24 cellular contexts compared by ENCODE assay signal in the genomic region with DNA sequence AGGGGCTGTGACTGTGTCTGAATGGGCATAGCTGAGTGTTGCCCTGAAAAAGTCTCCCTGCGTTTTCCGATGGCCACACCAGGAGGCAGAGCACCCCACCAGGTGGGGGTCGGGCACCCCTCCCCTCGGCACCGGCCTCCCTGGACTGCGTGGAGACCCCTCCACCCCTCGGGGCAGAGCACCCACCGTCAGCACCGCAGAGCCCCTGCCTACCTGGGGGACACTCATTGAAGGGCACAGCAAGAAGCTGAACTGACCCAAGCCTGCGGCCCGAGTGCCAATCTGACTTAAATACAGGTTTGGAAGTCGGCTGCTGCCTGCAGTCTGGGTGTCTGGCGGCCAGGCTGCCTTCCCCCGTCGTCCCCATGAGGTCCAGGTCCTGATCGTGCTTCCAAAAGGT.
"Had no signal": no experiment of that assay in that cellular context is flagged by ENCODE, and none has a peak within 500 bp of the region (broad histone marks: within the 10 kb centered on the region; RNA-seq: fewer than 3 reads in every experiment).

No MANE protein-coding gene starts in this region.

- H3K4me1 ChIP-seq: colonic mucosa, gastroesophageal sphincter, prostate gland had no signal

- H3K4me1 Mint-ChIP-seq: activated B cell treated with CpG ODN at 0.5 μM for 24 hours; activated CD4-positive, alpha-beta T cell treated with anti-CD3 and anti-CD28 coated beads, Interleukin-2, amount 10 ng/mL, durations not matched to agents 7 days and 5 days; activated naive CD4-positive, alpha-beta T cell treated with anti-CD3 and anti-CD28 coated beads, Interleukin-2, amount 10 ng/mL, durations not matched to agents 7 days and 5 days; activated naive CD8-positive, alpha-beta T cell treated with anti-CD3 and anti-CD28 coated beads, Interleukin-2, amount 50 U/mL, for 24 hours; immature natural killer cell had no signal

- H3K27me3 Mint-ChIP-seq: activated B cell treated with CpG ODN at 0.5 μM for 24 hours; activated CD4-positive, alpha-beta T cell treated with anti-CD3 and anti-CD28 coated beads, Interleukin-2, amount 10 ng/mL, durations not matched to agents 7 days and 5 days; natural killer cell treated with Interleukin-12 subunit alpha and Interleukin-12 subunit beta and Interleukin-15 and Interleukin-18, amount 100 ng/mL, for 72 hours; stimulated activated naive CD8-positive, alpha-beta T cell treated with anti-CD3 and anti-CD28 coated beads, Interleukin-15, Interleukin-2, amounts not matched to agents 100 ng/mL and 50 ng/mL, for 24 hours had no signal

- DNase-seq: activated B cell treated with CpG ODN at 0.5 μM for 24 hours; activated CD4-positive, alpha-beta T cell treated with anti-CD3 and anti-CD28 coated beads, Interleukin-2, amount 10 ng/mL, durations not matched to agents 7 days and 5 days; activated naive CD4-positive, alpha-beta T cell treated with anti-CD3 and anti-CD28 coated beads, Interleukin-2, amount 10 ng/mL, durations not matched to agents 7 days and 5 days; activated naive CD8-positive, alpha-beta T cell treated with anti-CD3 and anti-CD28 coated beads, Interleukin-2, amount 50 U/mL, for 24 hours; anterior cingulate cortex; central memory CD4-positive, alpha-beta T cell; colonic mucosa; erythroblast; immature natural killer cell; occipital lobe; right cardiac atrium; stimulated activated CD4-positive, alpha-beta T cell treated with anti-CD3 and anti-CD28 coated beads, Interleukin-15, amount 100 ng/mL, for 24 hours; stimulated activated CD4-positive, alpha-beta T cell treated with anti-CD3 and anti-CD28 coated beads, Interleukin-2, amount 100 ng/mL, for 48 hours; T-helper 1 cell; T-helper 9 cell; trophoblast cell had no signal

- H3K36me3 ChIP-seq: colonic mucosa, gastroesophageal sphincter, prostate gland had no signal

- H3K27me3 ChIP-seq: colonic mucosa had no signal

- H3K9me3 ChIP-seq: colonic mucosa, prostate gland had no signal

- FAIRE-seq: endometrium had no signal

- H3K27ac ChIP-seq: colonic mucosa, gastroesophageal sphincter, prostate gland had no signal

- H3K4me3 ChIP-seq: colonic mucosa, gastroesophageal sphincter, lung, prostate gland had no signal

- ATAC-seq: activated naive CD8-positive, alpha-beta T cell treated with anti-CD3 and anti-CD28 coated beads, Interleukin-2, amount 50 U/mL, for 24 hours; gastroesophageal sphincter; natural killer cell treated with Interleukin-12 subunit alpha and Interleukin-12 subunit beta and Interleukin-15 and Interleukin-18, amount 100 ng/mL, for 72 hours had no signal

- H3K9me3 Mint-ChIP-seq: activated CD4-positive, alpha-beta T cell treated with anti-CD3 and anti-CD28 coated beads, Interleukin-2, amount 10 ng/mL, durations not matched to agents 7 days and 5 days; activated naive CD4-positive, alpha-beta T cell treated with anti-CD3 and anti-CD28 coated beads, Interleukin-2, amount 10 ng/mL, durations not matched to agents 7 days and 5 days; activated T-helper 2 cell treated with anti-CD3 and anti-CD28 coated beads, Interferon-gamma antibody, Interleukin-2, Interleukin-4, amounts not matched to agents 10 μg/mL and 5 μg/mL and 100 μg/mL, durations not matched to agents 14 hours and 24 hours and 36 hours; immature natural killer cell; natural killer cell treated with Interleukin-12 subunit alpha and Interleukin-12 subunit beta and Interleukin-15 and Interleukin-18, amount 100 ng/mL, for 72 hours; stimulated activated naive CD8-positive, alpha-beta T cell treated with anti-CD3 and anti-CD28 coated beads, Interleukin-15, Interleukin-2, amounts not matched to agents 100 ng/mL and 50 ng/mL, for 24 hours had no signal

- H3K36me3 Mint-ChIP-seq: activated naive CD4-positive, alpha-beta T cell treated with anti-CD3 and anti-CD28 coated beads, Interleukin-2, amount 10 ng/mL, durations not matched to agents 7 days and 5 days; brain; immature natural killer cell; natural killer cell treated with Interleukin-12 subunit alpha and Interleukin-12 subunit beta and Interleukin-15 and Interleukin-18, amount 100 ng/mL, for 72 hours had no signal

- H3K4me3 Mint-ChIP-seq: activated B cell treated with CpG ODN at 0.5 μM for 24 hours; activated CD4-positive, alpha-beta T cell treated with anti-CD3 and anti-CD28 coated beads, Interleukin-2, amount 10 ng/mL, durations not matched to agents 7 days and 5 days; activated naive CD4-positive, alpha-beta T cell treated with anti-CD3 and anti-CD28 coated beads, Interleukin-2, amount 10 ng/mL, durations not matched to agents 7 days and 5 days; activated naive CD8-positive, alpha-beta T cell treated with anti-CD3 and anti-CD28 coated beads, Interleukin-2, amount 50 U/mL, for 24 hours; brain; immature natural killer cell; natural killer cell treated with Interleukin-12 subunit alpha and Interleukin-12 subunit beta and Interleukin-15 and Interleukin-18, amount 100 ng/mL, for 72 hours; stimulated activated naive CD8-positive, alpha-beta T cell treated with anti-CD3 and anti-CD28 coated beads, Interleukin-15, Interleukin-2, amounts not matched to agents 100 ng/mL and 50 ng/mL, for 24 hours had no signal

- H3K27ac Mint-ChIP-seq: activated B cell treated with CpG ODN at 0.5 μM for 24 hours; activated CD4-positive, alpha-beta T cell treated with anti-CD3 and anti-CD28 coated beads, Interleukin-2, amount 10 ng/mL, durations not matched to agents 7 days and 5 days; activated naive CD4-positive, alpha-beta T cell treated with anti-CD3 and anti-CD28 coated beads, Interleukin-2, amount 10 ng/mL, durations not matched to agents 7 days and 5 days; activated naive CD8-positive, alpha-beta T cell treated with anti-CD3 and anti-CD28 coated beads, Interleukin-2, amount 50 U/mL, for 24 hours; activated T-helper 2 cell treated with anti-CD3 and anti-CD28 coated beads, Interferon-gamma antibody, Interleukin-2, Interleukin-4, amounts not matched to agents 10 μg/mL and 5 μg/mL and 100 μg/mL, durations not matched to agents 14 hours and 24 hours and 36 hours; brain; immature natural killer cell; natural killer cell treated with Interleukin-12 subunit alpha and Interleukin-12 subunit beta and Interleukin-15 and Interleukin-18, amount 100 ng/mL, for 72 hours; stimulated activated naive CD8-positive, alpha-beta T cell treated with anti-CD3 and anti-CD28 coated beads, Interleukin-15, Interleukin-2, amounts not matched to agents 100 ng/mL and 50 ng/mL, for 24 hours had no signal
